ENCODE assay signal across 7 cellular contexts in the genomic region with DNA sequence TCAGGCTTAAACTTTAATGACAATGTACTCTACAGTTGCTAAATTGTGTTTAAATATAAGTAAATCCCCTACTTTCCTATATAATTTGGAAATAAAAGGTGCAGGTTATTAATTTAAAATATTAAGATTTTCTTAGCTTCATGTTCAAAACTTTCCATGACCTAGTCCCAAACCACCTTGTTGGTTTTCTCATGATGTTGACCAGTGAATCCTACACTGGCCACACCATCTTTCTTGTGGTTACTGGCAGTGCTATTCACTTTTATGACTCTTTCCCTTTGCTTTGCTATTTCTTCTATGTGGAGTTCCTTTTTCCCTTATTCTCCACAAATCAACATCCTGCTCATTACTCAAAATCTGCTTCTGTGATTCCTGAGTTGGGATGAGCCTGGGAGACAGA.
"Had no signal": no experiment of that assay in that cellular context is flagged by ENCODE, and none has a peak within 500 bp of the region (broad histone marks: within the 10 kb centered on the region; RNA-seq: fewer than 3 reads in every experiment).

No MANE protein-coding gene starts in this region.

- FAIRE-seq: H1, H54, HepG2 had no signal

- H3K4me3 ChIP-seq: GM23248 had no signal

- ATAC-seq: HepG2 had no signal

- DNase-seq: GM23248, H9, HCEC 1CT, KBM-7 had no signal
